Comparison of ENCODE assay signal across 8 cellular contexts in the genomic region with DNA sequence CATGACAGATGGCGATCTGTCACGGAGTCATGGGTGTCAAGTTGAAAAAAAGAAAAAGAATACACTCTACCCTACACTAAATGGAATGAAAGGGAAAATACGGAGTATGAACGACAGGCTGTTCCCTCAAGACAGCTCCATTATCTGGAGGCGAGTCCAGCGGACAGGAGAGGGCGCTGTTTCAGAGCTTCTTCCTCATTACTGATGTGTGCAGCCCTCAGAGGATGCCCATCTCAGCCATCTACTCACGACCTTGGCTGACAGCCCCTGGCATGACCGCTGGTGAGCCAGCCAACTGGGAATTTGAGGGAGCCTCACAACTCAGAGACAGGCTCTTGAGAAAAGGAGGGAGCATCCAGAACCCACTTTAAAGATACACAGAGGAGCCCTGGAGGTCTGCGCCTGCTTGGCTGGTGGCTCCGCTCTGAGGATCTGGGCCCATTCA. TPM values are rescaled to one million over a fixed set of nuclear protein-coding genes. Genes with fewer than 3 reads are reported as not detected.
A peak's percentile ranks its signal among the peaks of the same experiment; 100 is the strongest.
DNase-seq lines count a peak whose midpoint lies in the region; ATAC-seq lines count a peak whose summit lies in the region.

No MANE protein-coding gene starts in this region.

- peak; percentile 86 to 89 for ATAC-seq in left cardiac atrium
- no peak for ATAC-seq in GM19455 (IDR thresholded peaks at IDR 0.05; ENCODE audit: unreplicated experiment)

- no peaks in the 10 kb centered on the region for H3K9me3 ChIP-seq in HUES64 (ENCODE audit: insufficient read depth, low read depth, low read length)

- H3K4me1 ChIP-seq in HUES64 (ENCODE audit: insufficient read depth, low read length): peaks cover 14% of the 10 kb centered on the region

- no peaks in the 10 kb centered on the region for H3K27me3 ChIP-seq in HUES64 (ENCODE audit: insufficient read depth, low read length)

- H3K27ac ChIP-seq in HUES64 (ENCODE audit: low read depth, low read length): no peak overlapping the region

- peak overlapping the region; percentile 14; the same call in 1 of the 2 replicates for H3K4me3 ChIP-seq in HUES64 (ENCODE audit: low read length)

- intact Hi-C loops in left cardiac atrium (cut with DNase I): loop anchor here in 1 of 2 donors (5.0 kb wide), 2 partner anchors 37 to 183 kb away; no protein-coding TSS in a partner anchor

- DNase-seq in NCI-H2196 (lab: John Stamatoyannopoulos, UW; ENCODE audit: unreplicated experiment) (peak; percentile 36), NCI-H2196 treated with DMSO at 0.1 percent for 48 hours (lab: John Stamatoyannopoulos, UW; ENCODE audit: unreplicated experiment) (no peak), SKM-1 treated with dmso at 0.1 percent for 144 hours (lab: John Stamatoyannopoulos, UW; ENCODE audit: unreplicated experiment) (peak; percentile 57), left cardiac atrium (peak; percentile 89), retina (peak; percentile 80)
- peak; percentile 55 for DNase-seq in activated naive CD8-positive, alpha-beta T cell treated with anti-CD3 and anti-CD28 coated beads, Interleukin-2, amount 50 U/mL, for 16 hours (ENCODE audit: low read depth, low spot score)

- 35% methylated on average over 10 of the region's 11 CpGs for WGBS in HUES64

- no peaks in the 10 kb centered on the region for H3K36me3 ChIP-seq in HUES64 (ENCODE audit: insufficient read depth, low read length)

- no peak overlapping the region for H3K9ac ChIP-seq in HUES64 (ENCODE audit: low read depth, low read length)

RNA-seq across cellular contexts. Expression of a gene that starts 49.6 kb away (rescaled TPM):
- 30.8 TPM for polyA plus RNA-seq in HUES64 (2013, experiment 1 of 2)
- 28.0 TPM for polyA plus RNA-seq in HUES64 (2013, experiment 2 of 2)
- 10 to 100 TPM; 21.6 to 24.4 TPM for total RNA-seq in left cardiac atrium
